ENCODE assay signal across 20 cellular contexts in the genomic region with DNA sequence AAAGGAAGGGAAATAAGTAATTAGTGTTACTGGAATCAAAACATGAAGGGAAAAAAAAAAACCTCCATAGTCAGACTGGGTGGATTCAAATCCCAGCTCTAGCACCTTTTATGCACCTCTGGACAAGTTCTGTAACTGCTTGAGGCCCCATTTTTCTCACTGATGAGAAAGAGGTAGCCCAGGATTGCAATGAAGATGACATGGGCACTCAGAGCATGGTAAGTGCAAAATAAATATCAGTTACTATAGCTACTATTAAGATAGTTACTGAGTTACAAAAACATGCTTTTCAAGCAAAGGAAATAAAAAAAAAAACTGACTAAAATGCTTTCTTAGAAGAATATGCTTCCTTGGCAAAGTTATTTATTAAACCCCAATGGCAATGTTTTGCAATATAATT. TPM values are rescaled to one million over a fixed set of nuclear protein-coding genes. Genes with fewer than 3 reads are reported as not detected.
DNase-seq lines count a peak whose midpoint lies in the region; ATAC-seq and TF ChIP-seq lines count a peak whose summit lies in the region.
"Had no signal": no experiment of that assay in that cellular context is flagged by ENCODE, and none has a peak within 500 bp of the region (broad histone marks: within the 10 kb centered on the region; RNA-seq: fewer than 3 reads in every experiment).

No MANE protein-coding gene starts in this region.

- H3K4me1 Mint-ChIP-seq in HFFc6 (ENCODE audit: low read depth) (peaks cover 19% of the 10 kb centered on the region), osteocyte (ENCODE audit: unreplicated experiment) (peaks cover 25% of the 10 kb centered on the region), mesothelial cell of epicardium (no peaks in the 10 kb centered on the region)

- no peak overlapping the region for H3K4me3 Mint-ChIP-seq in HFFc6
- H3K4me3 Mint-ChIP-seq in osteocyte (ENCODE audit: unreplicated experiment): no peak overlapping the region
- no peak overlapping the region for H3K4me3 Mint-ChIP-seq in mesothelial cell of epicardium

- H3K4me3 ChIP-seq in fibroblast of pulmonary artery (replicated peaks; ENCODE audit: low read depth, low read length): no peak overlapping the region
- H3K4me3 ChIP-seq: BLaER1 treated with 17β-estradiol and CSF1 and Interleukin-3, amounts not matched to agents 10 nM and 100 nM; GM12878; HAP-1; SJSA1 had no signal

- H3K27me3 Mint-ChIP-seq in HFFc6 (ENCODE audit: insufficient read depth): peaks cover 23% of the 10 kb centered on the region
- no peaks in the 10 kb centered on the region for H3K27me3 Mint-ChIP-seq in osteocyte (ENCODE audit: unreplicated experiment)
- no peaks in the 10 kb centered on the region for H3K27me3 Mint-ChIP-seq in mesothelial cell of epicardium (ENCODE audit: low read depth)

- H3K36me3 Mint-ChIP-seq in HFFc6 (ENCODE audit: low read depth): peaks cover 38% of the 10 kb centered on the region
- H3K36me3 Mint-ChIP-seq in osteocyte (ENCODE audit: unreplicated experiment): peaks cover 21% of the 10 kb centered on the region
- peaks cover 33% of the 10 kb centered on the region for H3K36me3 Mint-ChIP-seq in mesothelial cell of epicardium

- ATAC-seq in GM21619 (IDR thresholded peaks at IDR 0.05; ENCODE audit: unreplicated experiment): no peak
- ATAC-seq: GM12878 had no signal

- H3K9me3 Mint-ChIP-seq in HFFc6 (0 out of 2 replicates have a peak, but pooled peaks cover 5% of the 10 kb centered on the region), osteocyte (ENCODE audit: unreplicated experiment) (no peaks in the 10 kb centered on the region), mesothelial cell of epicardium (no peaks in the 10 kb centered on the region)

- H3K27ac Mint-ChIP-seq in HFFc6 (peak overlapping the region; percentile 66), osteocyte (ENCODE audit: unreplicated experiment) (peak overlapping the region; percentile 82), mesothelial cell of epicardium (no peak overlapping the region)

- peak; percentile 18 for DNase-seq in AG20443 (ENCODE audit: low spot score)
- peak; percentile 24 for DNase-seq in HFFc6
- DNase-seq in fibroblast of pulmonary artery (ENCODE audit: low read depth): peak; percentile 21
- DNase-seq in osteocyte (ENCODE audit: extremely low spot score, unreplicated experiment): no peak
- no peak for DNase-seq in T-helper 2 cell
- DNase-seq in mesothelial cell of epicardium (ENCODE audit: low spot score in 2 of 2, unreplicated experiment in 2 of 2): no peak
- DNase-seq: IMR-90; Kasumi-1; MV-4-11; NCI-H1417 treated with DMSO at 0.1 percent for 48 hours; NCI-H2029 treated with DMSO at 0.1 percent for 48 hours; NCI-H226; NCI-H526; NK-92 treated with Interleukin-12 subunit alpha and Interleukin-12 subunit beta, amount 100 ng/mL, for 24 hours; OCI-M1 had no signal

- TF ChIP-seq CTCF in HFFc6 (IDR thresholded peaks at IDR 0.05) (no peak), fibroblast of pulmonary artery (IDR thresholded peaks at IDR 0.05; ENCODE audit: low read length, missing control alignments) (no peak), osteocyte (IDR thresholded peaks at IDR 0.05) (no peak), mesothelial cell of epicardium (IDR thresholded peaks at IDR 0.05; ENCODE audit: unreplicated experiment) (no peak)

RNA-seq across cellular contexts. Expression of a gene that starts 58.8 kb away (rescaled TPM):
- 10 to 100 TPM in 5 of 6 experiments, 1 to 10 TPM in 1; 9.0 to 13.0 (median 11.5) TPM for total RNA-seq in HFFc6 (2021; fragmentation: NEBNext Ultra II Directional; extraction: Animal tissue kit (Norgen Biotek cat#: 25700))
- total RNA-seq in osteocyte (47.8 and 53.5 TPM in 2 replicates), mesothelial cell of epicardium (128 to 135 TPM (median 132 TPM) in 3 replicates)

RNA-seq across cellular contexts. Expression of a gene that starts 59.5 kb away (rescaled TPM):
- 100 to 1,000 TPM; 537 to 635 (median 600) TPM for total RNA-seq in HFFc6 (2021; fragmentation: NEBNext Ultra II Directional; extraction: Animal tissue kit (Norgen Biotek cat#: 25700))
- 689 and 816 TPM in 2 replicates for total RNA-seq in osteocyte
- total RNA-seq in mesothelial cell of epicardium: 886 to 925 TPM (median 921 TPM) in 3 replicates

Comparison
In these comparisons a context has a peak if more than half of its experiments do, and no peak if none do; other contexts are left out.
1. DNase-seq: peak in AG20443 (single experiment), HFFc6 (single experiment) and fibroblast of pulmonary artery (single experiment); none in osteocyte (single experiment), T-helper 2 cell (0 of 5) and mesothelial cell of epicardium (0 of 2).